Comparison of ENCODE assay signal across 1 cellular context in genomic region chr16:2009791-2010510, GRCh38.
TF ChIP-seq lines count a peak whose summit lies in the region.

ZNF598 (minus strand) TSS chr16:2009821.

TF ChIP-seq in K562, 482 proteins besides CTCF, POLR2A, EP300 and RAD21 (continued from another document):
- TF ChIP-seq, protein P1, sequence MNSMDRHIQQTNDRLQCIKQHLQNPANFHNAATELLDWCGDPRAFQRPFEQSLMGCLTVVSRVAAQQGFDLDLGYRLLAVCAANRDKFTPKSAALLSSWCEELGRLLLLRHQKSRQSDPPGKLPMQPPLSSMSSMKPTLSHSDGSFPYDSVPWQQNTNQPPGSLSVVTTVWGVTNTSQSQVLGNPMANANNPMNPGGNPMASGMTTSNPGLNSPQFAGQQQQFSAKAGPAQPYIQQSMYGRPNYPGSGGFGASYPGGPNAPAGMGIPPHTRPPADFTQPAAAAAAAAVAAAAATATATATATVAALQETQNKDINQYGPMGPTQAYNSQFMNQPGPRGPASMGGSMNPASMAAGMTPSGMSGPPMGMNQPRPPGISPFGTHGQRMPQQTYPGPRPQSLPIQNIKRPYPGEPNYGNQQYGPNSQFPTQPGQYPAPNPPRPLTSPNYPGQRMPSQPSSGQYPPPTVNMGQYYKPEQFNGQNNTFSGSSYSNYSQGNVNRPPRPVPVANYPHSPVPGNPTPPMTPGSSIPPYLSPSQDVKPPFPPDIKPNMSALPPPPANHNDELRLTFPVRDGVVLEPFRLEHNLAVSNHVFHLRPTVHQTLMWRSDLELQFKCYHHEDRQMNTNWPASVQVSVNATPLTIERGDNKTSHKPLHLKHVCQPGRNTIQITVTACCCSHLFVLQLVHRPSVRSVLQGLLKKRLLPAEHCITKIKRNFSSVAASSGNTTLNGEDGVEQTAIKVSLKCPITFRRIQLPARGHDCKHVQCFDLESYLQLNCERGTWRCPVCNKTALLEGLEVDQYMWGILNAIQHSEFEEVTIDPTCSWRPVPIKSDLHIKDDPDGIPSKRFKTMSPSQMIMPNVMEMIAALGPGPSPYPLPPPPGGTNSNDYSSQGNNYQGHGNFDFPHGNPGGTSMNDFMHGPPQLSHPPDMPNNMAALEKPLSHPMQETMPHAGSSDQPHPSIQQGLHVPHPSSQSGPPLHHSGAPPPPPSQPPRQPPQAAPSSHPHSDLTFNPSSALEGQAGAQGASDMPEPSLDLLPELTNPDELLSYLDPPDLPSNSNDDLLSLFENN (IDR thresholded peaks at IDR 0.05; ENCODE audit: low read depth in 2 of 2, low read length in 2 of 2) = peak in 1 of 2 experiments; percentile 19; a peak in 1 of 4 replicates
TF ChIP-seq in K562: peak in this region for 154.
